12 cellular contexts compared by ENCODE assay signal in the genomic region with DNA sequence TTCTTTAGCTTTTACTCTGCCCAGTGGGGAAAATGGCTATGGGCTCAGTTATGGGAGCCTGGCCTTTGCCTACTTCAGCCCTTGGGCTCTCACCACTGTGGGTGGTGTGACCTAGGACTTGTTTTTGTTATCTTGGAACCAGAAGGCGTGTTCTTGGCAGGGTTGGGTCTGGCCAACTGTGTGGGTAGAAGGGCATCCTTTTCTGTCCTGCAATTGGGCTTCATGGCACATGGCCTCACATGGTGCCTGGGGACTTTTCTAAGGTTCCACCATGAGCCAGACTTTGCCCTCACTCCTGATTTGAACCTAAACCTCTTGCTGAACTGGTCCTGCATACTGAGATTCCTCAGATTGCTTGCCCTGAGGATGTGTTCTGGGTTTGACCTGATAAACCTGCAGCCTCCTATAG. TPM values are rescaled to one million over a fixed set of nuclear protein-coding genes. Genes with fewer than 3 reads are reported as not detected.
A peak's percentile ranks its signal among the peaks of the same experiment; 100 is the strongest.
DNase-seq lines count a peak whose midpoint lies in the region; ATAC-seq and TF ChIP-seq lines count a peak whose summit lies in the region.
"Had no signal": no experiment of that assay in that cellular context is flagged by ENCODE, and none has a peak within 500 bp of the region (broad histone marks: within the 10 kb centered on the region; RNA-seq: fewer than 3 reads in every experiment).

No MANE protein-coding gene starts in this region.

- H2BK120ac ChIP-seq in H9 (ENCODE audit: low read depth, low read length, poor library complexity, severe bottlenecking): no peak overlapping the region

- H3K9ac ChIP-seq in H9 (ENCODE audit: extremely low read depth, insufficient read length, low read length) (no peak overlapping the region), adipocyte (ENCODE audit: low read length) (peak overlapping the region; percentile 54), mucosa of rectum (ENCODE audit: low read depth in 1 of 2, low read length in 2 of 2) (peak overlapping the region in 1 of 2 donors; percentile 3)

- no peak overlapping the region for H4K91ac ChIP-seq in H9 (ENCODE audit: insufficient read length, low read depth, low read length)

- no peak overlapping the region for H3K23ac ChIP-seq in H9 (ENCODE audit: insufficient read length, low read depth, low read length)

- no peak overlapping the region for H4K8ac ChIP-seq in H9 (replicated peaks; ENCODE audit: insufficient read length, low read depth, low read length)

- no peak for ATAC-seq in GM21576 (IDR thresholded peaks at IDR 0.05; ENCODE audit: unreplicated experiment)
- no peak for ATAC-seq in GM18861 (IDR thresholded peaks at IDR 0.05; ENCODE audit: unreplicated experiment)
- ATAC-seq: heart right ventricle had no signal

- H3K4me1 ChIP-seq in H9 (ENCODE audit: insufficient read depth, low read length): no peaks in the 10 kb centered on the region
- H3K4me1 ChIP-seq in adipocyte (ENCODE audit: control insufficient read depth, insufficient read depth, low read length): peaks cover 33% of the 10 kb centered on the region
- peaks cover 41 to 53% of the 10 kb centered on the region in 2 donors for H3K4me1 ChIP-seq in mucosa of rectum (ENCODE audit: control insufficient read depth in 2 of 2, insufficient read depth in 2 of 2, low read length in 2 of 2)

- H3K79me1 ChIP-seq in H9 (ENCODE audit: insufficient read depth, low read depth, low read length, poor library complexity, severe bottlenecking): no peaks in the 10 kb centered on the region

- H2BK5ac ChIP-seq in H9 (ENCODE audit: insufficient read length, low read length): no peak overlapping the region

- no peaks in the 10 kb centered on the region for H3K27me3 ChIP-seq in H9 (ENCODE audit: insufficient read depth, low read length)
- H3K27me3 ChIP-seq in adipocyte (replicated peaks; ENCODE audit: control insufficient read depth, insufficient read depth, low read length): no peaks in the 10 kb centered on the region
- no peaks in the 10 kb centered on the region for H3K27me3 ChIP-seq in mucosa of rectum (ENCODE audit: control insufficient read depth in 2 of 2, insufficient read depth in 2 of 2, low read length in 2 of 2)
- H3K27me3 ChIP-seq: heart right ventricle had no signal

- no peak overlapping the region for H3K4me2 ChIP-seq in H9 (ENCODE audit: insufficient read depth, insufficient read length, low read length)

- H3K36me3 Mint-ChIP-seq in H9 (ENCODE audit: insufficient read depth in 1 of 3, low read depth in 3 of 3): no peaks in the 10 kb centered on the region; a peak in 3 of 7 replicates

- no peak overlapping the region for H2AK5ac ChIP-seq in H9 (ENCODE audit: insufficient read length, low read length)

- no peak overlapping the region for H2BK12ac ChIP-seq in H9 (ENCODE audit: insufficient read length, low read depth, low read length)

- H3K23me2 ChIP-seq in H9 (ENCODE audit: insufficient read length, low read depth, low read length, poor library complexity, severe bottlenecking): peaks cover 3% of the 10 kb centered on the region

- no peaks in the 10 kb centered on the region for H3K9me3 ChIP-seq in H9 (ENCODE audit: control insufficient read depth, low read depth, low read length)
- no peaks in the 10 kb centered on the region for H3K9me3 ChIP-seq in adipocyte (ENCODE audit: control insufficient read depth, low read length)
- no peaks in the 10 kb centered on the region for H3K9me3 ChIP-seq in mucosa of rectum (ENCODE audit: control insufficient read depth in 2 of 2, low read length in 2 of 2)
- H3K9me3 ChIP-seq: heart right ventricle had no signal

- H3K18ac ChIP-seq in H9 (ENCODE audit: insufficient read length, low read depth, low read length): no peak overlapping the region

- no peak overlapping the region for H3K56ac ChIP-seq in H9 (ENCODE audit: insufficient read length, low read depth, low read length)

- peak overlapping the region; percentile 97 for H3K27ac ChIP-seq in 22Rv1
- no peak overlapping the region for H3K27ac ChIP-seq in H9 (ENCODE audit: insufficient read length, low read depth, low read length)
- H3K27ac ChIP-seq in mucosa of rectum (ENCODE audit: low read depth in 2 of 2, low read length in 2 of 2): peak overlapping the region; percentile 100

- no peak overlapping the region for H3K4ac ChIP-seq in H9 (ENCODE audit: low read depth, low read length)

- no peak for DNase-seq in H9
- DNase-seq in adipocyte (ENCODE audit: low read depth): no peak
- DNase-seq in nucleus accumbens (lab: John Stamatoyannopoulos, UW): no peak
- no peak for DNase-seq in kidney tubule cell (ENCODE audit: low spot score)
- DNase-seq: GDM1, heart right ventricle, NCI-H1694 had no signal

- H3K14ac ChIP-seq in H9 (ENCODE audit: insufficient read depth, low read length): no peak overlapping the region

- no peaks in the 10 kb centered on the region for H3K79me2 ChIP-seq in H9 (ENCODE audit: insufficient read depth, low read length)

- peak overlapping the region; percentile 96 to 98; a peak in 2 of 5 replicates for H3K4me3 Mint-ChIP-seq in H9

- H3K4me3 ChIP-seq in adipocyte (ENCODE audit: low read length) (peak overlapping the region; percentile 89), mucosa of rectum (ENCODE audit: low read length in 2 of 2) (peak overlapping the region in 1 of 2 donors; percentile 53)

- no CpG with 5 or more reads among the region's 1 CpG for WGBS in H9 (ENCODE audit: extremely low coverage, insufficient read length, low lambda C conversion rate)

- no peak overlapping the region for H2AFZ ChIP-seq in H9 (ENCODE audit: low read length)

- no peak overlapping the region for H2BK20ac ChIP-seq in H9 (ENCODE audit: low read depth, low read length, poor library complexity, severe bottlenecking)

- H4K20me1 ChIP-seq in H9 (ENCODE audit: control insufficient read depth, insufficient read depth, insufficient read length): no peaks in the 10 kb centered on the region

- H3K4me1 Mint-ChIP-seq in H9: peaks cover 8 to 10% of the 10 kb centered on the region in 2 experiments

- no peak for TF ChIP-seq CTCF in 22Rv1 (IDR thresholded peaks at IDR 0.05)
- TF ChIP-seq CTCF in H9 (conservative IDR thresholded peaks at IDR 0.05): no peak

- H3K36me3 ChIP-seq in adipocyte (ENCODE audit: control insufficient read depth, insufficient read depth, low read length, severe bottlenecking) (peaks cover 24% of the 10 kb centered on the region), mucosa of rectum (ENCODE audit: control insufficient read depth in 2 of 2, insufficient read depth in 2 of 2, low read length in 2 of 2) (peaks cover 12 to 26% of the 10 kb centered on the region in 2 donors)

- H2BK15ac ChIP-seq in H9 (ENCODE audit: low read depth, low read length): no peak overlapping the region

- no peak overlapping the region for H3T11ph ChIP-seq in H9 (ENCODE audit: low read length)

- no peaks in the 10 kb centered on the region for H3K9me3 Mint-ChIP-seq in H9
- H3K9me3 Mint-ChIP-seq: memory B cell had no signal

- H3K27me3 Mint-ChIP-seq in H9 (ENCODE audit: low read depth): no peaks in the 10 kb centered on the region
- H3K27me3 Mint-ChIP-seq: memory B cell had no signal

- H3K27ac Mint-ChIP-seq in H9: no peak overlapping the region

- no peak overlapping the region for H4K5ac ChIP-seq in H9 (ENCODE audit: insufficient read length, low read depth, low read length)

RNA-seq across cellular contexts. Expression of a gene that starts 1.7 kb away (rescaled TPM):
- total RNA-seq in H9 (2021): 8.4 and 8.8 TPM in 2 replicates

RNA-seq across cellular contexts. Expression of a gene that starts 10.9 kb away (rescaled TPM):
- total RNA-seq in H9 (2021): 83.1 and 84.3 TPM in 2 replicates

RNA-seq across cellular contexts. Expression of a gene that starts 26.8 kb away (rescaled TPM):
- total RNA-seq in H9 (2021): 2.0 and 2.3 TPM in 2 replicates

RNA-seq across cellular contexts. Expression of a gene that starts 43.8 kb away (rescaled TPM):
- total RNA-seq in H9 (2021): 6.1 and 7.4 TPM in 2 replicates

RNA-seq across cellular contexts. Expression of a gene that starts 50.4 kb away (rescaled TPM):
- total RNA-seq in H9 (2021): 44.8 and 50.9 TPM in 2 replicates
